31 cellular contexts compared by ENCODE assay signal in the genomic region with DNA sequence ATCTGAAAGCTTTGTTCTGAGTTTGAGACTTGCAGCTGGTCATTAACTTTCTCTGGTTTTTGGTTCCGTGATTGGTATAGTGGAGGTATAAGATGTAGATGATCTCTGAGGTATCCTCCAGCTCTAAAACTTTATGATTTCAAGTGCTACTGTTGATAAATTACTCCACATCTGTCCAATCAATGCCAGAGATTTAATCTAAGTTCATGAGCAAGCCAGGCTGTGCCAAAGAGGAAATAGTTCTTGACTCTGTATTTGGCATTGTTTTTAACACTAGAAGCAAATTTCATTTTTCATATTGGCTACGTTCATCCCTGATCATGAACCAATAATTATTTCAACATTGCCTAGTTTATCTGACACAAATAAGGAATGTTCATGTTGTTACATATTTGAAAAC.
"Had no signal": no experiment of that assay in that cellular context is flagged by ENCODE, and none has a peak within 500 bp of the region (broad histone marks: within the 10 kb centered on the region; RNA-seq: fewer than 3 reads in every experiment).

No MANE protein-coding gene starts in this region.

- DNase-seq: activated CD4-positive, alpha-beta T cell treated with anti-CD3 and anti-CD28 coated beads for 1 hour; activated CD4-positive, alpha-beta T cell treated with anti-CD3 and anti-CD28 coated beads for 48 hours; activated CD4-positive, alpha-beta T cell treated with anti-CD3 and anti-CD28 coated beads, Interleukin-2, amount 50 U/mL, for 4 hours; activated CD4-positive, CD25-positive, alpha-beta regulatory T cell; activated CD8-positive, alpha-beta T cell treated with anti-CD3 and anti-CD28 coated beads for 36 hours; activated effector memory CD4-positive, alpha-beta T cell treated with anti-CD3 and anti-CD28 coated beads, Interleukin-2, amount 50 U/mL, for 16 hours; activated naive CD4-positive, alpha-beta T cell treated with Interleukin-2 at 50 U/mL for 16 hours; activated naive CD8-positive, alpha-beta T cell treated with anti-CD3 and anti-CD28 coated beads, Interleukin-2, amount 10 ng/mL, durations not matched to agents 7 days and 5 days; activated T-cell treated with anti-CD3 and anti-CD28 coated beads, Interleukin-2, amount 50 U/mL, for 1 hour; activated T-cell treated with anti-CD3 and anti-CD28 coated beads, Interleukin-2, amount 50 U/mL, for 72 hours; amygdala; NCI-H1092 treated with DMSO at 0.1 percent for 48 hours; NCI-H1417; NCI-H146; NCI-H187; NCI-H2081; NCI-H2171 treated with DMSO at 0.1 percent for 48 hours; NCI-H345; NCI-H524 treated with DMSO at 0.1 percent for 48 hours; PC-3; Peyer's patch; RPMI8226; SHP77 treated with DMSO at 0.1 percent for 48 hours; SK-N-SH; WERI-Rb-1 had no signal

- ATAC-seq: activated CD8-positive, alpha-beta T cell treated with anti-CD3 and anti-CD28 coated beads for 36 hours; activated T-cell treated with anti-CD3 and anti-CD28 coated beads, Interleukin-2, amount 50 U/mL, for 72 hours; activated T-helper 17 cell treated with anti-CD3 and anti-CD28 coated beads, Interleukin-2, amount 50 U/mL, for 72 hours; K562; PC-3 had no signal

- H3K4me1 ChIP-seq: ascending aorta, Peyer's patch, SJSA1 had no signal

- H3K4me3 ChIP-seq: ascending aorta, cardiac muscle cell, K562, Peyer's patch, SJSA1 had no signal

- H3K9me3 ChIP-seq: ascending aorta, Peyer's patch, SJSA1, SK-N-SH had no signal

- H3K36me3 ChIP-seq: ascending aorta, cardiac muscle cell, Peyer's patch, SJSA1, WERI-Rb-1 had no signal

- H3K9ac ChIP-seq: SK-N-SH had no signal

- H3K4me2 ChIP-seq: SK-N-SH had no signal

- H3K27ac ChIP-seq: ascending aorta, cardiac muscle cell, SJSA1, WERI-Rb-1 had no signal

- FAIRE-seq: K562, TTC549 had no signal

- H3K27me3 ChIP-seq: ascending aorta, cardiac muscle cell, Peyer's patch, SJSA1 had no signal
